9 cellular contexts compared by ENCODE assay signal in genomic region chr1:235262539-235262938, GRCh38.
"Had no signal": no experiment of that assay in that cellular context is flagged by ENCODE, and none has a peak within 500 bp of the region (broad histone marks: within the 10 kb centered on the region; RNA-seq: fewer than 3 reads in every experiment).

No MANE protein-coding gene starts in this region.

- H3K27ac ChIP-seq: HL-60, KMS-11 had no signal

- H3K9me3 Mint-ChIP-seq: IgD-negative memory B cell had no signal

- FAIRE-seq: HepG2 had no signal

- DNase-seq: GOT3, H7, KBM-7 had no signal

- H3K4me3 Mint-ChIP-seq: IgD-negative memory B cell had no signal

- H3K9me3 ChIP-seq: HAP-1 had no signal

- H3K4me3 ChIP-seq: HAP-1 had no signal

- H3K27me3 Mint-ChIP-seq: IgD-negative memory B cell had no signal

- ATAC-seq: HCT116, HepG2 had no signal
